In genomic region chr6:2913621-2914317, GRCh38 we compare ENCODE assay signal across 17 cellular contexts. TPM values are rescaled to one million over a fixed set of nuclear protein-coding genes. Genes with fewer than 3 reads are reported as not detected.
DNase-seq lines count a peak whose midpoint lies in the region; ATAC-seq and TF ChIP-seq lines count a peak whose summit lies in the region.
"Had no signal": no experiment of that assay in that cellular context is flagged by ENCODE, and none has a peak within 500 bp of the region (broad histone marks: within the 10 kb centered on the region; RNA-seq: fewer than 3 reads in every experiment).

No MANE protein-coding gene starts in this region.

- no peak overlapping the region for H3K9ac ChIP-seq in HUES48 (ENCODE audit: low read depth, low read length)

- no peaks in the 10 kb centered on the region for H3K27me3 ChIP-seq in HUES48 (ENCODE audit: control insufficient read depth, insufficient read depth, low read length)
- H3K27me3 ChIP-seq: SJSA1 had no signal

- H3K4me1 Mint-ChIP-seq in WTC11 (peaks cover 70% of the 10 kb centered on the region), progenitor cell of endocrine pancreas (ENCODE audit: low read depth) (peaks cover 25% of the 10 kb centered on the region)
- peaks cover 26% of the 10 kb centered on the region for H3K4me1 Mint-ChIP-seq in activated CD4-positive, alpha-beta T cell treated with anti-CD3 and anti-CD28 coated beads, Interleukin-2, amount 10 ng/mL, durations not matched to agents 24 days and 14 days

- no peak for TF ChIP-seq CTCF in WTC11 (IDR thresholded peaks at IDR 0.05)
- TF ChIP-seq CTCF in progenitor cell of endocrine pancreas (IDR thresholded peaks at IDR 0.05; ENCODE audit: unreplicated experiment): no peak

- intact Hi-C loops in activated CD4-positive, alpha-beta T cell treated with anti-CD3 and anti-CD28 coated beads, Interleukin-2, amount 10 ng/mL, durations not matched to agents 24 days and 14 days (cut with micrococcal nuclease): no loop called here

- no peaks in the 10 kb centered on the region for H3K36me3 ChIP-seq in HUES48 (ENCODE audit: control insufficient read depth, insufficient read depth, low read length)
- H3K36me3 ChIP-seq: SJSA1 had no signal

- peak overlapping the region; percentile 61; the same call in 1 of the 2 replicates for H3K27ac Mint-ChIP-seq in WTC11
- H3K27ac Mint-ChIP-seq in progenitor cell of endocrine pancreas: peak overlapping the region; percentile 74
- H3K27ac Mint-ChIP-seq in activated CD4-positive, alpha-beta T cell treated with anti-CD3 and anti-CD28 coated beads, Interleukin-2, amount 10 ng/mL, durations not matched to agents 24 days and 14 days: no peak overlapping the region
- H3K27ac Mint-ChIP-seq: B cell; CD4-positive, CD25-positive, alpha-beta regulatory T cell; HFFc6 had no signal

- H3K4me1 ChIP-seq in HUES48 (ENCODE audit: control insufficient read depth, insufficient read depth, low read length): peaks cover 40% of the 10 kb centered on the region
- H3K4me1 ChIP-seq: SJSA1 had no signal

- POLR2A ChIA-PET in WTC11 (lab: Charles Lee): no interaction called here

- H3K9me3 ChIP-seq in HUES48 (ENCODE audit: control insufficient read depth, insufficient read depth, low read length): no peaks in the 10 kb centered on the region
- H3K9me3 ChIP-seq: SJSA1 had no signal

- DNase-seq in WTC11 (ENCODE audit: low spot score): no peak
- DNase-seq in left lobe of liver (ENCODE audit: low spot score): peak; percentile 14
- no peak for DNase-seq in progenitor cell of endocrine pancreas (ENCODE audit: low spot score, unreplicated experiment)
- DNase-seq in activated CD4-positive, alpha-beta T cell treated with anti-CD3 and anti-CD28 coated beads, Interleukin-2, amount 10 ng/mL, durations not matched to agents 24 days and 14 days: no peak
- no peak for DNase-seq in dedifferentiated amniotic fluid mesenchymal stem cell (ENCODE audit: extremely low spot score)
- DNase-seq: CD4-positive, CD25-positive, alpha-beta regulatory T cell; HFFc6; KG1; NCI-H1436; NCI-H2081 treated with DMSO at 0.1 percent for 48 hours; NCI-H2227 treated with DMSO at 0.1 percent for 48 hours; NCI-H524 had no signal

- H3K9me3 Mint-ChIP-seq in WTC11 (no peaks in the 10 kb centered on the region), progenitor cell of endocrine pancreas (ENCODE audit: low read depth) (no peaks in the 10 kb centered on the region)
- no peaks in the 10 kb centered on the region for H3K9me3 Mint-ChIP-seq in activated CD4-positive, alpha-beta T cell treated with anti-CD3 and anti-CD28 coated beads, Interleukin-2, amount 10 ng/mL, durations not matched to agents 24 days and 14 days
- H3K9me3 Mint-ChIP-seq: CD4-positive, CD25-positive, alpha-beta regulatory T cell; HFFc6 had no signal

- CTCF ChIA-PET in WTC11 (lab: Charles Lee): interaction anchor here (0.9 to 3.8 kb wide), 7 partner anchors 17 to 130 kb away, joined by 3 to 26 read pairs (median 7); no protein-coding TSS in a partner anchor

- H3K27me3 Mint-ChIP-seq in WTC11 (ENCODE audit: low read depth): no peaks in the 10 kb centered on the region
- H3K27me3 Mint-ChIP-seq in progenitor cell of endocrine pancreas: peaks cover 5% of the 10 kb centered on the region
- H3K27me3 Mint-ChIP-seq in activated CD4-positive, alpha-beta T cell treated with anti-CD3 and anti-CD28 coated beads, Interleukin-2, amount 10 ng/mL, durations not matched to agents 24 days and 14 days: peaks cover 1% of the 10 kb centered on the region
- H3K27me3 Mint-ChIP-seq: B cell had no signal

- no peak overlapping the region for H3K4me3 ChIP-seq in HUES48 (ENCODE audit: low read depth, low read length)
- H3K4me3 ChIP-seq: SJSA1 had no signal

- ATAC-seq in WTC11: no peak
- ATAC-seq in left lobe of liver: no peak
- ATAC-seq in HG02623 (IDR thresholded peaks at IDR 0.05; ENCODE audit: unreplicated experiment): no peak

- no peaks in the 10 kb centered on the region for H3K36me3 Mint-ChIP-seq in WTC11
- no peaks in the 10 kb centered on the region for H3K36me3 Mint-ChIP-seq in progenitor cell of endocrine pancreas (ENCODE audit: insufficient read depth)
- no peaks in the 10 kb centered on the region for H3K36me3 Mint-ChIP-seq in activated CD4-positive, alpha-beta T cell treated with anti-CD3 and anti-CD28 coated beads, Interleukin-2, amount 10 ng/mL, durations not matched to agents 24 days and 14 days (ENCODE audit: low read depth)
- H3K36me3 Mint-ChIP-seq: CD4-positive, CD25-positive, alpha-beta regulatory T cell had no signal

- H3K4me3 Mint-ChIP-seq in WTC11 (no peak overlapping the region), progenitor cell of endocrine pancreas (ENCODE audit: low read depth) (no peak overlapping the region)
- no peak overlapping the region for H3K4me3 Mint-ChIP-seq in activated CD4-positive, alpha-beta T cell treated with anti-CD3 and anti-CD28 coated beads, Interleukin-2, amount 10 ng/mL, durations not matched to agents 24 days and 14 days
- H3K4me3 Mint-ChIP-seq: B cell, HFFc6 had no signal

- H3K27ac ChIP-seq in HUES48 (ENCODE audit: low read depth, low read length): peak overlapping the region; percentile 44
- H3K27ac ChIP-seq: SJSA1 had no signal

TF ChIP-seq in WTC11, 78 proteins besides CTCF, POLR2A, EP300 and RAD21:
- TF ChIP-seq, protein P1, sequence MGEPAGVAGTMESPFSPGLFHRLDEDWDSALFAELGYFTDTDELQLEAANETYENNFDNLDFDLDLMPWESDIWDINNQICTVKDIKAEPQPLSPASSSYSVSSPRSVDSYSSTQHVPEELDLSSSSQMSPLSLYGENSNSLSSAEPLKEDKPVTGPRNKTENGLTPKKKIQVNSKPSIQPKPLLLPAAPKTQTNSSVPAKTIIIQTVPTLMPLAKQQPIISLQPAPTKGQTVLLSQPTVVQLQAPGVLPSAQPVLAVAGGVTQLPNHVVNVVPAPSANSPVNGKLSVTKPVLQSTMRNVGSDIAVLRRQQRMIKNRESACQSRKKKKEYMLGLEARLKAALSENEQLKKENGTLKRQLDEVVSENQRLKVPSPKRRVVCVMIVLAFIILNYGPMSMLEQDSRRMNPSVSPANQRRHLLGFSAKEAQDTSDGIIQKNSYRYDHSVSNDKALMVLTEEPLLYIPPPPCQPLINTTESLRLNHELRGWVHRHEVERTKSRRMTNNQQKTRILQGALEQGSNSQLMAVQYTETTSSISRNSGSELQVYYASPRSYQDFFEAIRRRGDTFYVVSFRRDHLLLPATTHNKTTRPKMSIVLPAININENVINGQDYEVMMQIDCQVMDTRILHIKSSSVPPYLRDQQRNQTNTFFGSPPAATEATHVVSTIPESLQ (CRISPR knock-in tag; IDR thresholded peaks at IDR 0.05): no peak
- no peak for TF ChIP-seq TEAD4 (CRISPR knock-in tag; IDR thresholded peaks at IDR 0.05)
TF ChIP-seq in WTC11: peak in this region for 0.

RNA-seq across cellular contexts. Expression of gene SERPINB9, which starts 10.7 kb away (rescaled TPM):
- total RNA-seq in WTC11 (2021) (39.5 to 43.7 TPM (median 41.6 TPM) in 3 replicates), left lobe of liver (2.0 TPM), progenitor cell of endocrine pancreas (6.5 and 7.6 TPM in 2 replicates)
- total RNA-seq in activated CD4-positive, alpha-beta T cell treated with anti-CD3 and anti-CD28 coated beads, Interleukin-2, amount 10 ng/mL, durations not matched to agents 24 days and 14 days: 81.3 and 83.8 TPM in 2 replicates
- total RNA-seq: H4 had no signal

RNA-seq across cellular contexts. Expression of gene SERPINB6, which starts 57.6 kb away (rescaled TPM):
- total RNA-seq in WTC11 (2021) (28.0 to 33.7 TPM (median 32.9 TPM) in 3 replicates), left lobe of liver (31.8 TPM), progenitor cell of endocrine pancreas (220 and 226 TPM in 2 replicates)
- total RNA-seq in activated CD4-positive, alpha-beta T cell treated with anti-CD3 and anti-CD28 coated beads, Interleukin-2, amount 10 ng/mL, durations not matched to agents 24 days and 14 days: 33.1 and 36.2 TPM in 2 replicates
